Comparison of ENCODE assay signal across 18 cellular contexts in genomic region chr2:6944546-6944945, GRCh38.
"Had no signal": no experiment of that assay in that cellular context is flagged by ENCODE, and none has a peak within 500 bp of the region (broad histone marks: within the 10 kb centered on the region; RNA-seq: fewer than 3 reads in every experiment).

No MANE protein-coding gene starts in this region.

- H3K9ac ChIP-seq: parathyroid adenoma had no signal

- FAIRE-seq: islet of Langerhans had no signal

- DNase-seq: activated CD4-positive, alpha-beta memory T cell treated with anti-CD3 and anti-CD28 coated beads for 36 hours; activated CD4-positive, alpha-beta T cell treated with anti-CD3 and anti-CD28 coated beads for 1 hour; activated gamma-delta T cell; activated naive CD8-positive, alpha-beta T cell treated with anti-CD3 and anti-CD28 coated beads, Interleukin-2, amount 10 ng/mL, durations not matched to agents 7 days and 5 days; activated T-cell treated with anti-CD3 and anti-CD28 coated beads, Interleukin-2, amount 50 U/mL, for 48 hours; brain microvascular endothelial cell; effector memory CD4-positive, alpha-beta T cell; foreskin melanocyte; mucosa of descending colon; naive thymus-derived CD4-positive, alpha-beta T cell; stimulated activated CD4-positive, alpha-beta T cell treated with anti-CD3 and anti-CD28 coated beads, Interleukin-15, amount 100 ng/mL, for 24 hours; stimulated activated CD4-positive, alpha-beta T cell treated with anti-CD3 and anti-CD28 coated beads, Interleukin-4, amount 100 ng/mL, for 1 hour; stimulated activated naive B cell treated with anti-CD40 and anti-IgM and Interleukin-4, amounts not matched to agents 10 μg/mL and 1 μg/mL and 100 μg/mL, for 72 hours; T-cell; T-helper 9 cell; upper lobe of left lung had no signal

- H3K36me3 ChIP-seq: brain microvascular endothelial cell had no signal

- H3K4me3 ChIP-seq: mucosa of descending colon, upper lobe of left lung had no signal

- H3K27ac ChIP-seq: brain microvascular endothelial cell, parathyroid adenoma, upper lobe of left lung had no signal

- H3K9me3 ChIP-seq: mucosa of descending colon, upper lobe of left lung had no signal

- H3K27me3 ChIP-seq: brain microvascular endothelial cell, upper lobe of left lung had no signal

- H3K4me1 ChIP-seq: parathyroid adenoma had no signal
